In the genomic region with DNA sequence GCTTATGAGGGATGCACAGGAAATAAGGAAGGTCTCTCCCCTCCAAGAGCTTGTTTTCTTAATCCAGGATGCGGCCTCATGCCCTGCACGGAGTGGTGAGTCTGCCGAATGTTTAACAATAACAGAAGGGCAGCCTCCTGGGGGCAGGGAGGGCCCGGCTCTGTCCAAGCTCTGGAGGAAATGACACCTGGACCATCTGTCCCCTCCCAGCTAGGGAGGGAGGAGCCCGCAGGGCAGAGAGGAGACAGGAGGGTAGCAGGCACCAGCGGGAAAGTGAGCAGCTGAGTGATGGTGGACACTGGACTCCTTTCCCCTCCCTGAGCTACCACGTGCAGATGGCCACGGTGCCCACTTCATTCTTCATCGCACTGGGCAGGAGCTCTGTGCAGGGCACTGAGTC, we compare ENCODE assay signal across 25 cellular contexts.
"Had no signal": no experiment of that assay in that cellular context is flagged by ENCODE, and none has a peak within 500 bp of the region (broad histone marks: within the 10 kb centered on the region; RNA-seq: fewer than 3 reads in every experiment).

No MANE protein-coding gene starts in this region.

- H3K4me3 ChIP-seq: colonic mucosa, coronary artery, dorsolateral prefrontal cortex, esophagus muscularis mucosa, esophagus squamous epithelium, gastrocnemius medialis, gastroesophageal sphincter, heart left ventricle, heart right ventricle had no signal

- H3K27ac Mint-ChIP-seq: dendritic cell treated with granulocyte-macrophage colony-stimulating factor and Interleukin-4, amounts not matched to agents 40 ng/mL and 50 ng/mL, for 4 days; effector memory CD8-positive, alpha-beta T cell; endodermal cell had no signal

- H3K9me3 Mint-ChIP-seq: dendritic cell treated with granulocyte-macrophage colony-stimulating factor and Interleukin-4, amounts not matched to agents 40 ng/mL and 50 ng/mL, for 4 days; endodermal cell had no signal

- H3K36me3 ChIP-seq: colonic mucosa, esophagus muscularis mucosa, esophagus squamous epithelium, gastrocnemius medialis, gastroesophageal sphincter, heart left ventricle, heart right ventricle had no signal

- H3K27me3 ChIP-seq: colonic mucosa, dorsolateral prefrontal cortex, foreskin keratinocyte, gastrocnemius medialis had no signal

- DNase-seq: colonic mucosa; cortex of kidney; dermis blood vessel endothelial cell; effector CD4-positive, alpha-beta T cell; effector CD8-positive, alpha-beta T cell; effector memory CD4-positive, alpha-beta T cell; effector memory CD8-positive, alpha-beta T cell; endodermal cell; erythroblast; esophagus squamous epithelium; foreskin fibroblast; foreskin keratinocyte; foreskin melanocyte; gastrocnemius medialis; glutamatergic neuron; head of caudate nucleus; heart left ventricle; heart right ventricle had no signal

- H3K4me3 Mint-ChIP-seq: dendritic cell treated with granulocyte-macrophage colony-stimulating factor and Interleukin-4, amounts not matched to agents 40 ng/mL and 50 ng/mL, for 4 days; effector memory CD8-positive, alpha-beta T cell; endodermal cell had no signal

- H3K4me1 ChIP-seq: colonic mucosa, esophagus muscularis mucosa, esophagus squamous epithelium, foreskin keratinocyte, gastrocnemius medialis, gastroesophageal sphincter, heart left ventricle, heart right ventricle had no signal

- ATAC-seq: effector memory CD8-positive, alpha-beta T cell; esophagus mucosa; foreskin keratinocyte; gastrocnemius medialis; gastroesophageal sphincter; heart left ventricle; heart right ventricle had no signal

- H3K27ac ChIP-seq: colonic mucosa, coronary artery, dorsolateral prefrontal cortex, epithelial cell of prostate, esophagus muscularis mucosa, esophagus squamous epithelium, foreskin keratinocyte, gastrocnemius medialis, gastroesophageal sphincter, heart left ventricle, heart right ventricle had no signal

- H3K9me3 ChIP-seq: colonic mucosa, esophagus muscularis mucosa, esophagus squamous epithelium, gastrocnemius medialis, gastroesophageal sphincter, heart left ventricle, heart right ventricle had no signal
